Comparison of ENCODE assay signal across 27 cellular contexts in genomic region chr5:10036136-10036535, GRCh38.
DNase-seq lines count a peak whose midpoint lies in the region; FAIRE-seq and TF ChIP-seq lines count a peak whose summit lies in the region.
"Had no signal": no experiment of that assay in that cellular context is flagged by ENCODE, and none has a peak within 500 bp of the region (broad histone marks: within the 10 kb centered on the region; RNA-seq: fewer than 3 reads in every experiment).

No MANE protein-coding gene starts in this region.

- peaks cover 13% of the 10 kb centered on the region for H3K4me1 Mint-ChIP-seq in MCF 10A (ENCODE audit: insufficient read depth, unreplicated experiment)

- no peak for TF ChIP-seq CTCF in MCF 10A (IDR thresholded peaks at IDR 0.05; ENCODE audit: unreplicated experiment)
- TF ChIP-seq CTCF in breast epithelium (IDR thresholded peaks at IDR 0.05), result no peak
- no peak for TF ChIP-seq CTCF in fibroblast of mammary gland (conservative IDR thresholded peaks at IDR 0.05; ENCODE audit: control insufficient read depth, insufficient read depth, low read depth, low read length)
- no peak for TF ChIP-seq CTCF in D721Med (IDR thresholded peaks at IDR 0.05; ENCODE audit: insufficient read depth, missing control alignments)

- H3K4me3 ChIP-seq in breast epithelium (no peak overlapping the region), adipocyte (ENCODE audit: low read length) (no peak overlapping the region), fibroblast of mammary gland (ENCODE audit: control insufficient read depth, low read depth, low read length) (no peak overlapping the region)
- H3K4me3 ChIP-seq: esophagus squamous epithelium, PC-9 had no signal

- H3K27me3 ChIP-seq in breast epithelium, result no peaks in the 10 kb centered on the region
- peaks cover 3% of the 10 kb centered on the region for H3K27me3 ChIP-seq in adipocyte (replicated peaks; ENCODE audit: control insufficient read depth, insufficient read depth, low read length)
- H3K27me3 ChIP-seq: esophagus squamous epithelium had no signal

- FAIRE-seq in D721Med (lab: Jason Lieb, UNC), result no peak
- FAIRE-seq: keratinocyte had no signal

- H3K4me1 ChIP-seq in breast epithelium, result no peaks in the 10 kb centered on the region
- no peaks in the 10 kb centered on the region for H3K4me1 ChIP-seq in adipocyte (ENCODE audit: control insufficient read depth, insufficient read depth, low read length)
- H3K4me1 ChIP-seq: esophagus squamous epithelium had no signal

- CTCF ChIA-PET in MCF 10A (lab: Yijun Ruan, JAX), result no interaction called here

- H3K36me3 Mint-ChIP-seq in MCF 10A (ENCODE audit: insufficient read depth, unreplicated experiment), result no peaks in the 10 kb centered on the region

- H3K27ac Mint-ChIP-seq in MCF 10A (ENCODE audit: low read depth, unreplicated experiment), result no peak overlapping the region
- H3K27ac Mint-ChIP-seq: stimulated activated naive CD8-positive, alpha-beta T cell treated with anti-CD3 and anti-CD28 coated beads, Interleukin-15, Interleukin-2, amounts not matched to agents 100 ng/mL and 50 ng/mL, for 24 hours had no signal

- no peak overlapping the region for H3K9ac ChIP-seq in adipocyte (ENCODE audit: low read length)
- H3K9ac ChIP-seq: SK-N-SH had no signal

- DNase-seq in MCF 10A (ENCODE audit: unreplicated experiment) (peak; percentile 92), breast epithelium (ENCODE audit: low spot score in 2 of 2) (no peak), adipocyte (ENCODE audit: low read depth) (peak; percentile 73), fibroblast of mammary gland (ENCODE audit: low read depth) (peak; percentile 61), DMS 273 (lab: John Stamatoyannopoulos, UW; ENCODE audit: unreplicated experiment) (no peak), NCI-H510A (lab: John Stamatoyannopoulos, UW) (no peak), D721Med (ENCODE audit: insufficient read length, low spot score) (no peak), mesenteric fat pad (ENCODE audit: low spot score) (no peak)
- DNase-seq: 8988T; activated CD4-positive, alpha-beta T cell treated with anti-CD3 and anti-CD28 coated beads, Interleukin-2, amount 50 U/mL, for 4 hours; activated T-cell treated with anti-CD3 and anti-CD28 coated beads for 4 hours; cerebellar nuclear complex; effector CD8-positive, alpha-beta T cell; esophagus squamous epithelium; GF-D8; hypothalamus; NCI-H187; NCI-H226; nucleus accumbens; SK-N-SH; stimulated activated CD4-positive, alpha-beta T cell treated with anti-CD3 and anti-CD28 coated beads, Interleukin-4, amount 100 ng/mL, for 24 hours; trophoblast cell; WERI-Rb-1 had no signal

- H3K9me3 ChIP-seq in breast epithelium, result no peaks in the 10 kb centered on the region
- H3K9me3 ChIP-seq in adipocyte (ENCODE audit: control insufficient read depth, low read length), result no peaks in the 10 kb centered on the region
- H3K9me3 ChIP-seq: esophagus squamous epithelium, SK-N-SH had no signal

- H3K27me3 Mint-ChIP-seq in MCF 10A (ENCODE audit: insufficient read depth, unreplicated experiment), result no peaks in the 10 kb centered on the region
- H3K27me3 Mint-ChIP-seq: stimulated activated naive CD8-positive, alpha-beta T cell treated with anti-CD3 and anti-CD28 coated beads, Interleukin-15, Interleukin-2, amounts not matched to agents 100 ng/mL and 50 ng/mL, for 24 hours had no signal

- BruUV-seq in MCF 10A (replicated peaks; lab: Mats Ljungman, UMichigan), result no TSS peak

- intact Hi-C loops in MCF 10A (cut with micrococcal nuclease), result no loop called here
- intact Hi-C loops in breast epithelium (cut with DNase I; ENCODE audit: low total_unique reads), result no loop called here

- no peak for TF ChIP-seq POLR2A in breast epithelium (IDR thresholded peaks at IDR 0.05)

- H3K27ac ChIP-seq in breast epithelium, result no peak overlapping the region
- H3K27ac ChIP-seq: C4-2B, esophagus squamous epithelium, PC-9, WERI-Rb-1 had no signal

- POLR2A ChIA-PET in MCF 10A (lab: Yijun Ruan, JAX), result no interaction called here

- no peak overlapping the region for H3K4me3 Mint-ChIP-seq in MCF 10A (ENCODE audit: unreplicated experiment)
- H3K4me3 Mint-ChIP-seq: stimulated activated naive CD8-positive, alpha-beta T cell treated with anti-CD3 and anti-CD28 coated beads, Interleukin-15, Interleukin-2, amounts not matched to agents 100 ng/mL and 50 ng/mL, for 24 hours had no signal

- no peaks in the 10 kb centered on the region for H3K36me3 ChIP-seq in breast epithelium
- no peaks in the 10 kb centered on the region for H3K36me3 ChIP-seq in adipocyte (ENCODE audit: control insufficient read depth, insufficient read depth, low read length, severe bottlenecking)
- H3K36me3 ChIP-seq: esophagus squamous epithelium, WERI-Rb-1 had no signal

- H3K9me3 Mint-ChIP-seq in MCF 10A (ENCODE audit: unreplicated experiment), result no peaks in the 10 kb centered on the region

Comparison
In these comparisons a context has a peak if more than half of its experiments do, and no peak if none do; other contexts are left out.
1. DNase-seq: peak in MCF 10A (single experiment), adipocyte (single experiment) and fibroblast of mammary gland (single experiment); none in breast epithelium (0 of 2), DMS 273 (single experiment), NCI-H510A (single experiment), D721Med (single experiment) and mesenteric fat pad (single experiment).